Comparison of ENCODE assay signal across 11 cellular contexts in the genomic region with DNA sequence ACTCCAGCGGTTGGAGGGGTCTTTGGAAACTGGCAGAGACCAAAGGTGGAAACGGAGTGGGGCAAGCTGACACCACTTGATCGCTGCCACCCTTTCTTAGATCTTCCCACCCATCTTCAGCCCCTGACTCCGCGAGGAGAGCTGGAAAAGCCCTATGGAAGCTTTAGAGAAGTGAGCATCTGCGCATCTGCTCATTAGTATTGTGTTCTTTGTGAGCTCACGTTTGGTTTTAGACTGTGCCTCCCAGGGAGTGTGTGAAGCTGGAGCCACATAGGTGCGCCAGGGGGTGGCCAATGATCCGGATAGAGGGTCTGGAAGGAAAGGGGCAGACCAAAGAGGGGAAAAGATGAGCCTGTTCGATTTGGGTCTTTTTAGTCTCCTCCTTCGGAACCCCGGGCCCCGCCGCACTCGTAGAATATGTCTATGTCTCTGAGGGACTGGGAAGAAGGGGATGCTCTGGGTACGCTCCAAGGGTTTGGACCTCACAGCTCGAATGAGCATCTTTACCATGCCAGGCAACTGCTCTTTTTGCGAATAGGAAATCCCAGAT. TPM values are rescaled to one million over a fixed set of nuclear protein-coding genes. Genes with fewer than 3 reads are reported as not detected.
DNase-seq lines count a peak whose midpoint lies in the region; ATAC-seq lines count a peak whose summit lies in the region.
"Had no signal": no experiment of that assay in that cellular context is flagged by ENCODE, and none has a peak within 500 bp of the region (broad histone marks: within the 10 kb centered on the region; RNA-seq: fewer than 3 reads in every experiment).

No MANE protein-coding gene starts in this region.

- no peak for ATAC-seq in activated CD4-positive, alpha-beta T cell treated with anti-CD3 and anti-CD28 coated beads for 36 hours
- peak; percentile 15 for ATAC-seq in activated T-helper 17 cell treated with anti-CD3 and anti-CD28 coated beads, Interleukin-2, amount 50 U/mL, for 72 hours (replicated peaks)
- no peak for ATAC-seq in HG03135 (IDR thresholded peaks at IDR 0.05; ENCODE audit: unreplicated experiment)
- ATAC-seq in GM18909 (IDR thresholded peaks at IDR 0.05; ENCODE audit: poor library complexity, unreplicated experiment) = no peak

- peaks cover 24% of the 10 kb centered on the region for H3K4me1 Mint-ChIP-seq in activated CD4-positive, alpha-beta T cell treated with anti-CD3 and anti-CD28 coated beads for 36 hours
- H3K4me1 Mint-ChIP-seq in activated T-helper 17 cell treated with anti-CD3 and anti-CD28 coated beads, Interleukin-2, amount 50 U/mL, for 72 hours = peaks cover 16% of the 10 kb centered on the region

- H3K27me3 Mint-ChIP-seq in activated CD4-positive, alpha-beta T cell treated with anti-CD3 and anti-CD28 coated beads for 36 hours = peaks cover 54% of the 10 kb centered on the region
- peaks cover 62% of the 10 kb centered on the region for H3K27me3 Mint-ChIP-seq in activated T-helper 17 cell treated with anti-CD3 and anti-CD28 coated beads, Interleukin-2, amount 50 U/mL, for 72 hours

- H3K36me3 ChIP-seq in iPS-20b (ENCODE audit: insufficient read depth, low read depth, low read length) (no peaks in the 10 kb centered on the region), stomach smooth muscle (ENCODE audit: control insufficient read depth in 2 of 2, insufficient read depth in 2 of 2, low read length in 2 of 2) (no peaks in the 10 kb centered on the region)

- no peaks in the 10 kb centered on the region for H3K9me3 ChIP-seq in iPS-20b (ENCODE audit: insufficient read depth, low read depth, low read length)
- no peaks in the 10 kb centered on the region for H3K9me3 ChIP-seq in stomach smooth muscle (ENCODE audit: control insufficient read depth in 2 of 2, low read length in 2 of 2)
- H3K9me3 ChIP-seq: Caco-2 had no signal

- no peak overlapping the region for H3K27ac Mint-ChIP-seq in activated CD4-positive, alpha-beta T cell treated with anti-CD3 and anti-CD28 coated beads for 36 hours
- H3K27ac Mint-ChIP-seq in activated T-helper 17 cell treated with anti-CD3 and anti-CD28 coated beads, Interleukin-2, amount 50 U/mL, for 72 hours = peak overlapping the region; percentile 67

- no peak overlapping the region for H3K9ac ChIP-seq in iPS-20b (ENCODE audit: low read depth, low read length)
- H3K9ac ChIP-seq in stomach smooth muscle (ENCODE audit: low read length in 2 of 2) = no peak overlapping the region

- H3K27me3 ChIP-seq in iPS-20b (ENCODE audit: insufficient read depth, low read length) (peaks cover 67% of the 10 kb centered on the region), stomach smooth muscle (ENCODE audit: control insufficient read depth in 1 of 2, insufficient read depth in 2 of 2, low read length in 2 of 2) (peaks cover 36 to 46% of the 10 kb centered on the region in 2 donors)

- no peak overlapping the region for H3K27ac ChIP-seq in iPS-20b (ENCODE audit: low read length)
- no peak overlapping the region for H3K27ac ChIP-seq in stomach smooth muscle (ENCODE audit: low read length)

- DNase-seq in activated CD4-positive, alpha-beta T cell treated with anti-CD3 and anti-CD28 coated beads for 36 hours = peak; percentile 9
- DNase-seq in activated CD4-positive, alpha-beta T cell treated with anti-CD3 and anti-CD28 coated beads, Interleukin-2, amount 50 U/mL, for 4 hours = no peak
- DNase-seq in SKM-1 (lab: John Stamatoyannopoulos, UW; ENCODE audit: unreplicated experiment) = no peak
- DNase-seq: Caco-2; effector CD4-positive, alpha-beta T cell; stimulated activated CD4-positive, alpha-beta T cell treated with anti-CD3 and anti-CD28 coated beads, Interleukin-2, amount 100 ng/mL, for 48 hours had no signal

- peak overlapping the region; percentile 61 for H3K4me3 Mint-ChIP-seq in activated CD4-positive, alpha-beta T cell treated with anti-CD3 and anti-CD28 coated beads for 36 hours
- peak overlapping the region; percentile 84 for H3K4me3 Mint-ChIP-seq in activated T-helper 17 cell treated with anti-CD3 and anti-CD28 coated beads, Interleukin-2, amount 50 U/mL, for 72 hours

- intact Hi-C loops in activated CD4-positive, alpha-beta T cell treated with anti-CD3 and anti-CD28 coated beads for 36 hours (cut with DNase I, micrococcal nuclease) = loop anchor here in 1 of 2 experiments (5.0 kb wide), 2 partner anchors 146 to 701 kb away; no protein-coding TSS in a partner anchor

- CTCF ChIA-PET in activated CD4-positive, alpha-beta T cell treated with anti-CD3 and anti-CD28 coated beads for 36 hours (lab: Charles Lee) = interaction anchor here (0.5 to 1.0 kb wide), 2 partner anchors 61 to 146 kb away, joined by 3 read pairs; no protein-coding TSS in a partner anchor

- POLR2A ChIA-PET in activated CD4-positive, alpha-beta T cell treated with anti-CD3 and anti-CD28 coated beads for 36 hours (lab: Charles Lee) = no interaction called here

- H3K9me3 Mint-ChIP-seq in activated CD4-positive, alpha-beta T cell treated with anti-CD3 and anti-CD28 coated beads for 36 hours (ENCODE audit: low read depth) = no peaks in the 10 kb centered on the region
- no peaks in the 10 kb centered on the region for H3K9me3 Mint-ChIP-seq in activated T-helper 17 cell treated with anti-CD3 and anti-CD28 coated beads, Interleukin-2, amount 50 U/mL, for 72 hours

- peaks cover 7% of the 10 kb centered on the region for H3K4me1 ChIP-seq in iPS-20b (ENCODE audit: insufficient read depth, low read length)
- peaks cover 16% of the 10 kb centered on the region for H3K4me1 ChIP-seq in stomach smooth muscle (ENCODE audit: control insufficient read depth, insufficient read depth, low read length)
- H3K4me1 ChIP-seq: Caco-2 had no signal

- no peaks in the 10 kb centered on the region for H3K36me3 Mint-ChIP-seq in activated CD4-positive, alpha-beta T cell treated with anti-CD3 and anti-CD28 coated beads for 36 hours (ENCODE audit: low read depth)
- H3K36me3 Mint-ChIP-seq in activated T-helper 17 cell treated with anti-CD3 and anti-CD28 coated beads, Interleukin-2, amount 50 U/mL, for 72 hours (ENCODE audit: low read depth) = peaks cover 9% of the 10 kb centered on the region

- peak overlapping the region; percentile 77 for H3K4me3 ChIP-seq in iPS-20b (ENCODE audit: low read length)
- H3K4me3 ChIP-seq in stomach smooth muscle (ENCODE audit: low read length in 2 of 2) = peak overlapping the region; percentile 71 to 76

RNA-seq across cellular contexts. Expression of a gene that starts 0.6 kb away (rescaled TPM):
- not detected for total RNA-seq in activated CD4-positive, alpha-beta T cell treated with anti-CD3 and anti-CD28 coated beads for 36 hours
- under 1 TPM in 1 of 2 donors, not detected in 1; 0.19 TPM for total RNA-seq in activated T-helper 17 cell treated with anti-CD3 and anti-CD28 coated beads, Interleukin-2, amount 50 U/mL, for 72 hours
- total RNA-seq: Caco-2 had no signal
